ENCODE assay signal across 1 cellular context in the genomic region with DNA sequence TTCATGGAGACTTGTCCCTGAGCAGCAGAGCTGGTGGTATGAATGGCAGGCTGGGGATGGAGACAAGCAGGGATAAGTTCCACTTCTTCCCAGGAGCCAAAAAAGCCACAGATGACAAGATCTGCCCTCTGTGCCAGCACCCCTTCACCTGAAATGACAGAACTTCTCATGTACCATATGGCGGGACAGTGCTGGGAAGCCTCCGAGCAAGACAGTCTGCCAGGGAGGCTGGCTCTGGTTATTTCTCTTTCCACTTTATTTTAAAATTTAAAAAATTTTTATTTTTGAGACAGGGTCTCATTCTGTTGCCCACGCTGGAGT.
TF ChIP-seq lines count a peak whose summit lies in the region.

No MANE protein-coding gene starts in this region.

TF ChIP-seq in IMR-90, 13 proteins besides CTCF, POLR2A, EP300 and RAD21:
- TF ChIP-seq NFE2L2 (IDR thresholded peaks at IDR 0.05; ENCODE audit: low read depth, low read length) (no peak), CHD1 (IDR thresholded peaks at IDR 0.05; ENCODE audit: low read depth, low read length) (no peak), MAFK (IDR thresholded peaks at IDR 0.05; ENCODE audit: low read depth, low read length) (no peak), CEBPB (IDR thresholded peaks at IDR 0.05; ENCODE audit: low read depth, low read length) (no peak), MXI1 (IDR thresholded peaks at IDR 0.05; ENCODE audit: borderline replicate concordance, low read depth, low read length) (no peak), BHLHE40 (IDR thresholded peaks at IDR 0.05; ENCODE audit: low read depth, low read length) (no peak), RCOR1 (IDR thresholded peaks at IDR 0.05; ENCODE audit: insufficient replicate concordance, low read length) (no peak), RFX5 (IDR thresholded peaks at IDR 0.05; ENCODE audit: low read depth, low read length) (no peak), MAZ (IDR thresholded peaks at IDR 0.05; ENCODE audit: borderline replicate concordance, low read depth, low read length) (no peak)
- TF ChIP-seq, protein P1, sequence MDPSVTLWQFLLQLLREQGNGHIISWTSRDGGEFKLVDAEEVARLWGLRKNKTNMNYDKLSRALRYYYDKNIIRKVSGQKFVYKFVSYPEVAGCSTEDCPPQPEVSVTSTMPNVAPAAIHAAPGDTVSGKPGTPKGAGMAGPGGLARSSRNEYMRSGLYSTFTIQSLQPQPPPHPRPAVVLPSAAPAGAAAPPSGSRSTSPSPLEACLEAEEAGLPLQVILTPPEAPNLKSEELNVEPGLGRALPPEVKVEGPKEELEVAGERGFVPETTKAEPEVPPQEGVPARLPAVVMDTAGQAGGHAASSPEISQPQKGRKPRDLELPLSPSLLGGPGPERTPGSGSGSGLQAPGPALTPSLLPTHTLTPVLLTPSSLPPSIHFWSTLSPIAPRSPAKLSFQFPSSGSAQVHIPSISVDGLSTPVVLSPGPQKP (IDR thresholded peaks at IDR 0.05; ENCODE audit: borderline replicate concordance, low read depth, low read length), result no peak
- TF ChIP-seq, protein P2, sequence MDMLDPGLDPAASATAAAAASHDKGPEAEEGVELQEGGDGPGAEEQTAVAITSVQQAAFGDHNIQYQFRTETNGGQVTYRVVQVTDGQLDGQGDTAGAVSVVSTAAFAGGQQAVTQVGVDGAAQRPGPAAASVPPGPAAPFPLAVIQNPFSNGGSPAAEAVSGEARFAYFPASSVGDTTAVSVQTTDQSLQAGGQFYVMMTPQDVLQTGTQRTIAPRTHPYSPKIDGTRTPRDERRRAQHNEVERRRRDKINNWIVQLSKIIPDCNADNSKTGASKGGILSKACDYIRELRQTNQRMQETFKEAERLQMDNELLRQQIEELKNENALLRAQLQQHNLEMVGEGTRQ (IDR thresholded peaks at IDR 0.05; ENCODE audit: low read depth, low read length), result no peak
